In genomic region chr5:62722360-62722759, GRCh38 we compare ENCODE assay signal across 19 cellular contexts.
DNase-seq lines count a peak whose midpoint lies in the region; ATAC-seq, FAIRE-seq and TF ChIP-seq lines count a peak whose summit lies in the region.
"Had no signal": no experiment of that assay in that cellular context is flagged by ENCODE, and none has a peak within 500 bp of the region (broad histone marks: within the 10 kb centered on the region; RNA-seq: fewer than 3 reads in every experiment).

No MANE protein-coding gene starts in this region.

- ATAC-seq in A549 (peak; percentile 64 to 86; a peak in 4 of 6 replicates), GM23338 (peak; percentile 49), T-cell (replicated peaks in 1 of 4) (no peak), HG02870 (IDR thresholded peaks at IDR 0.05; ENCODE audit: unreplicated experiment) (no peak), GM19035 (IDR thresholded peaks at IDR 0.05; ENCODE audit: unreplicated experiment) (no peak)

- no peaks in the 10 kb centered on the region for H3K27me3 ChIP-seq in GM23338 (ENCODE audit: insufficient read depth)

- H4K20me1 ChIP-seq in GM23338 (replicated peaks; ENCODE audit: insufficient read depth) = no peaks in the 10 kb centered on the region

- H3K4me3 Mint-ChIP-seq in GM23338 (no peak overlapping the region), T-cell (no peak overlapping the region)
- H3K4me3 Mint-ChIP-seq: CD4-positive, alpha-beta T cell had no signal

- TF ChIP-seq POLR2A in A549 (IDR thresholded peaks at IDR 0.05; ENCODE audit: low read length) = no peak

- no peak overlapping the region for H2AFZ ChIP-seq in GM23338

- CTCF ChIA-PET in A549 (lab: Yijun Ruan, JAX) (interaction anchor here (0.6 kb wide), 1 partner anchor 12 kb away, joined by 3 read pairs; no protein-coding TSS in a partner anchor), T-cell (lab: Charles Lee) (no interaction called here)

- H3K27ac Mint-ChIP-seq in GM23338 = no peak overlapping the region
- H3K27ac Mint-ChIP-seq in T-cell = no peak overlapping the region
- H3K27ac Mint-ChIP-seq: CD4-positive, alpha-beta T cell had no signal

- TF ChIP-seq EP300 in A549 (IDR thresholded peaks at IDR 0.05) = no peak

- H3K4me2 ChIP-seq in A549 (no peak overlapping the region), GM23338 (no peak overlapping the region)

- H3K9me3 ChIP-seq in A549 = no peaks in the 10 kb centered on the region
- H3K9me3 ChIP-seq: HAP-1 had no signal

- peaks cover 4% of the 10 kb centered on the region for H3K27me3 Mint-ChIP-seq in GM23338 (ENCODE audit: insufficient read depth, low read depth, poor library complexity)
- H3K27me3 Mint-ChIP-seq in T-cell = peaks cover 27 to 33% of the 10 kb centered on the region in 2 donors

- in situ Hi-C loops in SK-MEL-5 (cut with HindIII; ENCODE audit: low pct_unique_long_range_greater_than_20kb, low sequenced_read_pairs) = no loop called here

- no peak overlapping the region for H3K27ac ChIP-seq in A549
- no peak overlapping the region for H3K27ac ChIP-seq in GM23338 (ENCODE audit: low read depth)

- TF ChIP-seq RAD21 in A549 (conservative IDR thresholded peaks at IDR 0.05 in 1 of 2, IDR thresholded peaks at IDR 0.05 in 1 of 2) = no peak

- DNase-seq in A549 (ENCODE audit: low read depth in 1 of 2, low spot score in 1 of 2) (peak; percentile 10 to 16), GM23338 (ENCODE audit: low spot score) (peak; percentile 30), SK-MEL-5 (ENCODE audit: low read depth, low spot score) (peak; percentile 41), epithelial cell of proximal tubule (ENCODE audit: low read depth) (no peak), T-cell (no peak), hepatic stellate cell (ENCODE audit: low spot score) (no peak)
- DNase-seq: AML-193; Calu3; CD4-positive, alpha-beta T cell; DND-41; GF-D8; NCI-H1417; NCI-H1930; NCI-H2171 treated with DMSO at 0.1 percent for 48 hours; NCI-H774; T-helper 1 cell had no signal

- peaks cover 7% of the 10 kb centered on the region for H3K9me2 ChIP-seq in GM23338 (ENCODE audit: insufficient read depth)

- no peaks in the 10 kb centered on the region for H3F3A ChIP-seq in GM23338 (replicated peaks; ENCODE audit: low read depth)

- H3K36me3 ChIP-seq in GM23338 (ENCODE audit: insufficient read depth) = no peaks in the 10 kb centered on the region
- H3K36me3 ChIP-seq: HAP-1 had no signal

- H3K4me3 ChIP-seq in A549 (no peak overlapping the region), GM23338 (no peak overlapping the region), epithelial cell of proximal tubule (ENCODE audit: low read depth, low read length) (no peak overlapping the region)
- H3K4me3 ChIP-seq: HAP-1 had no signal

- no peaks in the 10 kb centered on the region for H3K4me1 ChIP-seq in A549
- peaks cover 23% of the 10 kb centered on the region for H3K4me1 ChIP-seq in GM23338 (ENCODE audit: insufficient read depth)

- H3K9me3 Mint-ChIP-seq in GM23338 (no peaks in the 10 kb centered on the region), T-cell (no peaks in the 10 kb centered on the region)
- H3K9me3 Mint-ChIP-seq: CD4-positive, alpha-beta T cell had no signal

- 37% methylated on average over 9 of the region's 9 CpGs for WGBS in A549 (ENCODE audit: missing lambda C conversion rate)

- POLR2A ChIA-PET in A549 (lab: Yijun Ruan, JAX) = no interaction called here
- POLR2A ChIA-PET in T-cell (lab: Charles Lee) = no interaction called here

- no peak for TF ChIP-seq CTCF in A549 (IDR thresholded peaks at IDR 0.05)
- TF ChIP-seq CTCF in GM23338 (conservative IDR thresholded peaks at IDR 0.05; ENCODE audit: low read depth in 2 of 2) = peak; percentile 6 to 40; a peak in 2 of 4 replicates
- peak; percentile 12 for TF ChIP-seq CTCF in epithelial cell of proximal tubule (conservative IDR thresholded peaks at IDR 0.05; ENCODE audit: low read depth, low read length)

- no peak for FAIRE-seq in A549 (lab: Jason Lieb, UNC)

- H3K4me1 Mint-ChIP-seq in GM23338 (peaks cover 24% of the 10 kb centered on the region), T-cell (peaks cover 0 to 3% (median 0%) of the 10 kb centered on the region in 3 donors)

- no peaks in the 10 kb centered on the region for H3K79me2 ChIP-seq in GM23338 (replicated peaks; ENCODE audit: insufficient read depth)

- H3K36me3 Mint-ChIP-seq in GM23338 (ENCODE audit: low read depth) = 0 out of 3 replicates have a peak, but pooled peaks cover 3% of the 10 kb centered on the region
- no peaks in the 10 kb centered on the region for H3K36me3 Mint-ChIP-seq in T-cell

TF ChIP-seq in A549, 52 proteins besides CTCF, POLR2A, EP300 and RAD21:
- TF ChIP-seq CHD4 (IDR thresholded peaks at IDR 0.05; ENCODE audit: borderline replicate concordance) = no peak
- no peak for TF ChIP-seq CEBPB (IDR thresholded peaks at IDR 0.05)
- no peak for TF ChIP-seq FOSL2 (IDR thresholded peaks at IDR 0.05)
- no peak for TF ChIP-seq FOSL2 (CRISPR knock-in tag; IDR thresholded peaks at IDR 0.05)

TF ChIP-seq in GM23338, 12 proteins besides CTCF, POLR2A, EP300 and RAD21 (continues in another document):
- TF ChIP-seq ZNF331 (CRISPR knock-in tag; IDR thresholded peaks at IDR 0.05; ENCODE audit: low read depth) = no peak
- no peak for TF ChIP-seq NANOG (IDR thresholded peaks at IDR 0.05; ENCODE audit: borderline replicate concordance)
- TF ChIP-seq ZNF114 (CRISPR knock-in tag; IDR thresholded peaks at IDR 0.05) = no peak
- TF ChIP-seq STAT1 (IDR thresholded peaks at IDR 0.05; ENCODE audit: unreplicated experiment) = no peak
- no peak for TF ChIP-seq CREB1 (CRISPR knock-in tag; IDR thresholded peaks at IDR 0.05; ENCODE audit: low read depth)
- TF ChIP-seq POLR2AphosphoS5 (IDR thresholded peaks at IDR 0.05; ENCODE audit: low read depth) = no peak
- TF ChIP-seq JUNB (IDR thresholded peaks at IDR 0.05; ENCODE audit: unreplicated experiment) = no peak
- TF ChIP-seq, protein P1, sequence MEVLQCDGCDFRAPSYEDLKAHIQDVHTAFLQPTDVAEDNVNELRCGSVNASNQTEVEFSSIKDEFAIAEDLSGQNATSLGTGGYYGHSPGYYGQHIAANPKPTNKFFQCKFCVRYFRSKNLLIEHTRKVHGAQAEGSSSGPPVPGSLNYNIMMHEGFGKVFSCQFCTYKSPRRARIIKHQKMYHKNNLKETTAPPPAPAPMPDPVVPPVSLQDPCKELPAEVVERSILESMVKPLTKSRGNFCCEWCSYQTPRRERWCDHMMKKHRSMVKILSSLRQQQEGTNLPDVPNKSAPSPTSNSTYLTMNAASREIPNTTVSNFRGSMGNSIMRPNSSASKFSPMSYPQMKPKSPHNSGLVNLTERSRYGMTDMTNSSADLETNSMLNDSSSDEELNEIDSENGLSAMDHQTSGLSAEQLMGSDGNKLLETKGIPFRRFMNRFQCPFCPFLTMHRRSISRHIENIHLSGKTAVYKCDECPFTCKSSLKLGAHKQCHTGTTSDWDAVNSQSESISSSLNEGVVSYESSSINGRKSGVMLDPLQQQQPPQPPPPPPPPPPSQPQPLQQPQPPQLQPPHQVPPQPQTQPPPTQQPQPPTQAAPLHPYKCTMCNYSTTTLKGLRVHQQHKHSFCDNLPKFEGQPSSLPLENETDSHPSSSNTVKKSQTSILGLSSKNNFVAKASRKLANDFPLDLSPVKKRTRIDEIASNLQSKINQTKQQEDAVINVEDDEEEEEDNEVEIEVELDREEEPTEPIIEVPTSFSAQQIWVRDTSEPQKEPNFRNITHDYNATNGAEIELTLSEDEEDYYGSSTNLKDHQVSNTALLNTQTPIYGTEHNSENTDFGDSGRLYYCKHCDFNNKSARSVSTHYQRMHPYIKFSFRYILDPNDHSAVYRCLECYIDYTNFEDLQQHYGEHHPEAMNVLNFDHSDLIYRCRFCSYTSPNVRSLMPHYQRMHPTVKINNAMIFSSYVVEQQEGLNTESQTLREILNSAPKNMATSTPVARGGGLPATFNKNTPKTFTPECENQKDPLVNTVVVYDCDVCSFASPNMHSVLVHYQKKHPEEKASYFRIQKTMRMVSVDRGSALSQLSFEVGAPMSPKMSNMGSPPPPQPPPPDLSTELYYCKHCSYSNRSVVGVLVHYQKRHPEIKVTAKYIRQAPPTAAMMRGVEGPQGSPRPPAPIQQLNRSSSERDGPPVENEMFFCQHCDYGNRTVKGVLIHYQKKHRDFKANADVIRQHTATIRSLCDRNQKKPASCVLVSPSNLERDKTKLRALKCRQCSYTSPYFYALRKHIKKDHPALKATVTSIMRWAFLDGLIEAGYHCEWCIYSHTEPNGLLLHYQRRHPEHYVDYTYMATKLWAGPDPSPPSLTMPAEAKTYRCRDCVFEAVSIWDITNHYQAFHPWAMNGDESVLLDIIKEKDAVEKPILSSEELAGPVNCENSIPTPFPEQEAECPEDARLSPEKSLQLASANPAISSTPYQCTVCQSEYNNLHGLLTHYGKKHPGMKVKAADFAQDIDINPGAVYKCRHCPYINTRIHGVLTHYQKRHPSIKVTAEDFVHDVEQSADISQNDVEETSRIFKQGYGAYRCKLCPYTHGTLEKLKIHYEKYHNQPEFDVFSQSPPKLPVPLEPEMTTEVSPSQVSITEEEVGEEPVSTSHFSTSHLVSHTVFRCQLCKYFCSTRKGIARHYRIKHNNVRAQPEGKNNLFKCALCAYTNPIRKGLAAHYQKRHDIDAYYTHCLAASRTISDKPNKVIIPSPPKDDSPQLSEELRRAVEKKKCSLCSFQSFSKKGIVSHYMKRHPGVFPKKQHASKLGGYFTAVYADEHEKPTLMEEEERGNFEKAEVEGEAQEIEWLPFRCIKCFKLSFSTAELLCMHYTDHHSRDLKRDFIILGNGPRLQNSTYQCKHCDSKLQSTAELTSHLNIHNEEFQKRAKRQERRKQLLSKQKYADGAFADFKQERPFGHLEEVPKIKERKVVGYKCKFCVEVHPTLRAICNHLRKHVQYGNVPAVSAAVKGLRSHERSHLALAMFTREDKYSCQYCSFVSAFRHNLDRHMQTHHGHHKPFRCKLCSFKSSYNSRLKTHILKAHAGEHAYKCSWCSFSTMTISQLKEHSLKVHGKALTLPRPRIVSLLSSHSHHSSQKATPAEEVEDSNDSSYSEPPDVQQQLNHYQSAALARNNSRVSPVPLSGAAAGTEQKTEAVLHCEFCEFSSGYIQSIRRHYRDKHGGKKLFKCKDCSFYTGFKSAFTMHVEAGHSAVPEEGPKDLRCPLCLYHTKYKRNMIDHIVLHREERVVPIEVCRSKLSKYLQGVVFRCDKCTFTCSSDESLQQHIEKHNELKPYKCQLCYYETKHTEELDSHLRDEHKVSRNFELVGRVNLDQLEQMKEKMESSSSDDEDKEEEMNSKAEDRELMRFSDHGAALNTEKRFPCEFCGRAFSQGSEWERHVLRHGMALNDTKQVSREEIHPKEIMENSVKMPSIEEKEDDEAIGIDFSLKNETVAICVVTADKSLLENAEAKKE (CRISPR knock-in tag; IDR thresholded peaks at IDR 0.05) = no peak
- no peak for TF ChIP-seq ETS1 (IDR thresholded peaks at IDR 0.05)

Comparison
In these comparisons a context has a peak if more than half of its experiments do, and no peak if none do; other contexts are left out.
1. ATAC-seq: peak in A549 (2 of 2) and GM23338 (single experiment); none in T-cell (0 of 4), HG02870 (single experiment) and GM19035 (single experiment).
2. DNase-seq: peak in A549 (2 of 2), GM23338 (single experiment) and SK-MEL-5 (single experiment); none in epithelial cell of proximal tubule (single experiment), T-cell (0 of 34) and hepatic stellate cell (single experiment).